In genomic region chr2:19719540-19719939, GRCh38 we compare ENCODE assay signal across 5 cellular contexts.
"Had no signal": no experiment of that assay in that cellular context is flagged by ENCODE, and none has a peak within 500 bp of the region (broad histone marks: within the 10 kb centered on the region; RNA-seq: fewer than 3 reads in every experiment).

No MANE protein-coding gene starts in this region.

- DNase-seq: H9, HCEC 1CT had no signal

- H3K27ac ChIP-seq: HL-60 had no signal

- H3K4me3 ChIP-seq: GM23338 had no signal

- ATAC-seq: GM23338, HepG2 had no signal
